Comparison of ENCODE assay signal across 9 cellular contexts in the genomic region with DNA sequence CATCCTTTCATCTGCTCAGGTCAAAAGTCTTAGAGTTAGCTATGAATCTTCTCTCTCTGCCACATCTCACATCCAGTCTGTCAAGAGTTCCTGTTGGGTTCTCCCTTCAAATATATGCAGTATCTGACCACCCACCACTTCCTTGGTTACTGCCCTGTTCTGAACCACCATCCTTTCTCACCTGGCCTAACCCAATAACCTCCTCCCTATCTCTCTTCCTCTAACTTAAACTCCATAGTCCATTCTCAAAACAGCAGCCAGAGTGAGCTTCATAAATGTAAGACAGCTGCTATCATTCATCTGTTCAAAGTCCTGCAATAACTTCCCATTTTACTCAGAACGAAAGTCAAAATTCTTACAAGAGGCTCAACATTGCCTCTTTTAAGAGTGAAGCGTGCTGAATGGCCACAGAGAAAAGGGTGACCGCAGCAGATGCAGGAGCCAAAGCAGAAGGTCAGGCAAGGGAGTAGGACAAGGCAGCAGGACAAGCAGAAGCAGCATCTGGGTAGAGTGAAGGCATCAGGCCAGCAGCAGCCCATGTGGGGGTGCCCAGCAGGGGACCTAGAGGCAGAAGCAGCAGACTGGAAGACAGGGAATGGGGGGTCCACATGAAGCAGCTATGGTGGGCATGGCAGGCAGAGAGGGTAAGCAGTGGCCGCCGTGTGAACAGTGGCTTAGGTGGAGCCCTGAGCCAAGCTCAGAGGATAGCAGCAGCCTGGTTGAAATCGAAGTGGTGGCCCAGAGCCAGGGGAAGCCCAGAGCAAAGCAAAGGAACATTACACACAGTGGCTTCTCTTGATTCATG. TPM values are rescaled to one million over a fixed set of nuclear protein-coding genes. Genes with fewer than 3 reads are reported as not detected.
A peak's percentile ranks its signal among the peaks of the same experiment; 100 is the strongest.
DNase-seq lines count a peak whose midpoint lies in the region; ATAC-seq and TF ChIP-seq lines count a peak whose summit lies in the region.
"Had no signal": no experiment of that assay in that cellular context is flagged by ENCODE, and none has a peak within 500 bp of the region (broad histone marks: within the 10 kb centered on the region; RNA-seq: fewer than 3 reads in every experiment).

No MANE protein-coding gene starts in this region.

- peak overlapping the region in 7 of 8 donors; percentile 22 to 77 (median 65) for H3K27ac ChIP-seq in spleen

- no peaks in the 10 kb centered on the region for H3K27me3 Mint-ChIP-seq in activated CD4-positive, alpha-beta memory T cell treated with anti-CD3 and anti-CD28 coated beads, Interleukin-2, amount 10 ng/mL, durations not matched to agents 7 days and 5 days

- CTCF ChIA-PET in activated CD4-positive, alpha-beta memory T cell treated with anti-CD3 and anti-CD28 coated beads, Interleukin-2, amount 10 ng/mL, durations not matched to agents 7 days and 5 days (lab: Charles Lee) = interaction anchor here (0.6 to 1.1 kb wide), 4 partner anchors 12 to 192 kb away, joined by 3 to 4 read pairs (median 3); no protein-coding TSS in a partner anchor

- no peaks in the 10 kb centered on the region for H3K9me3 ChIP-seq in spleen

- H3K4me1 ChIP-seq in spleen = peaks cover 9 to 58% (median 25%) of the 10 kb centered on the region in 6 donors

- H3K27me3 ChIP-seq in spleen (replicated peaks in 1 of 7) = no peaks in the 10 kb centered on the region
- H3K27me3 ChIP-seq: BLaER1 treated with 17β-estradiol and CSF1 and Interleukin-3, amounts not matched to agents 10 nM and 100 nM had no signal

- H3K27ac Mint-ChIP-seq in activated naive CD4-positive, alpha-beta T cell treated with anti-CD3 and anti-CD28 coated beads, Interleukin-2, amount 50 U/mL, for 72 hours = no peak overlapping the region
- no peak overlapping the region for H3K27ac Mint-ChIP-seq in activated CD4-positive, alpha-beta memory T cell treated with anti-CD3 and anti-CD28 coated beads, Interleukin-2, amount 10 ng/mL, durations not matched to agents 7 days and 5 days

- POLR2A ChIA-PET in activated CD4-positive, alpha-beta memory T cell treated with anti-CD3 and anti-CD28 coated beads, Interleukin-2, amount 10 ng/mL, durations not matched to agents 7 days and 5 days (lab: Charles Lee) = interaction anchor here (0.8 to 1.5 kb wide), 9 partner anchors 10 to 172 kb away, joined by 3 to 15 read pairs (median 4); a partner anchor contains a TSS

- no peak for TF ChIP-seq POLR2A in spleen (IDR thresholded peaks at IDR 0.05)

- ATAC-seq in activated naive CD4-positive, alpha-beta T cell treated with anti-CD3 and anti-CD28 coated beads, Interleukin-2, amount 50 U/mL, for 72 hours = peak; percentile 82 to 88
- ATAC-seq in HG03060 (IDR thresholded peaks at IDR 0.05; ENCODE audit: low read depth, unreplicated experiment) = peak; percentile 76

- H3K4me1 Mint-ChIP-seq in activated CD4-positive, alpha-beta memory T cell treated with anti-CD3 and anti-CD28 coated beads, Interleukin-2, amount 10 ng/mL, durations not matched to agents 7 days and 5 days = peaks cover 13% of the 10 kb centered on the region

- no peak overlapping the region for H3K4me3 Mint-ChIP-seq in activated CD4-positive, alpha-beta memory T cell treated with anti-CD3 and anti-CD28 coated beads, Interleukin-2, amount 10 ng/mL, durations not matched to agents 7 days and 5 days

- H3K36me3 ChIP-seq in spleen = no peaks in the 10 kb centered on the region
- H3K36me3 ChIP-seq: BLaER1 treated with 17β-estradiol and CSF1 and Interleukin-3, amounts not matched to agents 10 nM and 100 nM had no signal

- intact Hi-C loops in spleen (cut with DNase I; ENCODE audit: low total_unique reads) = no loop called here

- WGBS in spleen, 5 donors = 47 to 55% (median 49%) methylated on average over 6 of the region's 6 CpGs

- H3K9me3 Mint-ChIP-seq in activated naive CD4-positive, alpha-beta T cell treated with anti-CD3 and anti-CD28 coated beads, Interleukin-2, amount 50 U/mL, for 72 hours = no peaks in the 10 kb centered on the region
- H3K9me3 Mint-ChIP-seq in activated CD4-positive, alpha-beta memory T cell treated with anti-CD3 and anti-CD28 coated beads, Interleukin-2, amount 10 ng/mL, durations not matched to agents 7 days and 5 days = no peaks in the 10 kb centered on the region

- H3K36me3 Mint-ChIP-seq in activated naive CD4-positive, alpha-beta T cell treated with anti-CD3 and anti-CD28 coated beads, Interleukin-2, amount 50 U/mL, for 72 hours = no peaks in the 10 kb centered on the region
- peaks cover 2% of the 10 kb centered on the region for H3K36me3 Mint-ChIP-seq in activated CD4-positive, alpha-beta memory T cell treated with anti-CD3 and anti-CD28 coated beads, Interleukin-2, amount 10 ng/mL, durations not matched to agents 7 days and 5 days (ENCODE audit: low read depth)

- no peak overlapping the region for H3K4me3 ChIP-seq in spleen
- H3K4me3 ChIP-seq: BLaER1 treated with 17β-estradiol and CSF1 and Interleukin-3, amounts not matched to agents 10 nM and 100 nM had no signal

- no peak for TF ChIP-seq CTCF in spleen (IDR thresholded peaks at IDR 0.05 in 8 of 11, conservative IDR thresholded peaks at IDR 0.05 in 3 of 11)

- no peak for DNase-seq in activated naive CD4-positive, alpha-beta T cell treated with anti-CD3 and anti-CD28 coated beads, Interleukin-2, amount 50 U/mL, for 72 hours (ENCODE audit: low spot score in 2 of 2)
- no peak for DNase-seq in activated naive CD4-positive, alpha-beta T cell (lab: John Stamatoyannopoulos, UW)
- DNase-seq in activated CD4-positive, alpha-beta memory T cell treated with anti-CD3 and anti-CD28 coated beads, Interleukin-2, amount 10 ng/mL, durations not matched to agents 7 days and 5 days = peak; percentile 43
- peak; percentile 76 for DNase-seq in spleen
- no peak for DNase-seq in 8988T
- no peak for DNase-seq in D341Med (ENCODE audit: low spot score)
- no peak for DNase-seq in middle frontal gyrus (ENCODE audit: extremely low spot score, low spot score)

RNA-seq across cellular contexts. Expression of a gene that starts 39.3 kb away (rescaled TPM):
- total RNA-seq in activated naive CD4-positive, alpha-beta T cell treated with anti-CD3 and anti-CD28 coated beads, Interleukin-2, amount 50 U/mL, for 72 hours = 100 to 1,000 TPM in 1 of 2 donors, 10 to 100 TPM in 1; 84.6 to 102 TPM
- total RNA-seq in activated CD4-positive, alpha-beta memory T cell treated with anti-CD3 and anti-CD28 coated beads, Interleukin-2, amount 10 ng/mL, durations not matched to agents 7 days and 5 days = 100 to 1,000 TPM; 163 to 166 TPM
- 100 to 1,000 TPM in 5 of 7 donors, 10 to 100 TPM in 2; 85.3 to 128 (median 113) TPM for total RNA-seq in spleen
- polyA plus RNA-seq in spleen = 10 to 100 TPM; 49.6 to 64.6 (median 56.7) TPM

RNA-seq across cellular contexts. Expression of a gene that starts 53.8 kb away (rescaled TPM):
- total RNA-seq in activated naive CD4-positive, alpha-beta T cell treated with anti-CD3 and anti-CD28 coated beads, Interleukin-2, amount 50 U/mL, for 72 hours = 10 to 100 TPM; 11.3 to 17.7 TPM
- 10 to 100 TPM in 1 of 2 experiments, 1 to 10 TPM in 1; 9.8 to 11.9 TPM for total RNA-seq in activated CD4-positive, alpha-beta memory T cell treated with anti-CD3 and anti-CD28 coated beads, Interleukin-2, amount 10 ng/mL, durations not matched to agents 7 days and 5 days
- total RNA-seq in spleen = 10 to 100 TPM in 3 of 7 donors, 1 to 10 TPM in 4; 7.1 to 13.3 (median 9.4) TPM
- 1 to 10 TPM; 3.2 to 5.5 (median 3.7) TPM for polyA plus RNA-seq in spleen

RNA-seq across cellular contexts. Expression of a gene that starts 59.5 kb away (rescaled TPM):
- total RNA-seq in activated naive CD4-positive, alpha-beta T cell treated with anti-CD3 and anti-CD28 coated beads, Interleukin-2, amount 50 U/mL, for 72 hours = 100 to 1,000 TPM; 322 to 373 TPM
- total RNA-seq in activated CD4-positive, alpha-beta memory T cell treated with anti-CD3 and anti-CD28 coated beads, Interleukin-2, amount 10 ng/mL, durations not matched to agents 7 days and 5 days = 100 to 1,000 TPM; 323 to 329 TPM
- total RNA-seq in spleen = 100 to 1,000 TPM; 130 to 185 (median 155) TPM
- polyA plus RNA-seq in spleen = 100 to 1,000 TPM; 298 to 424 (median 364) TPM

Comparison
In these comparisons a context has a peak if more than half of its experiments do, and no peak if none do; other contexts are left out.
1. DNase-seq: peak in activated CD4-positive, alpha-beta memory T cell treated with anti-CD3 and anti-CD28 coated beads, Interleukin-2, amount 10 ng/mL, durations not matched to agents 7 days and 5 days (single experiment) and spleen (single experiment); none in activated naive CD4-positive, alpha-beta T cell treated with anti-CD3 and anti-CD28 coated beads, Interleukin-2, amount 50 U/mL, for 72 hours (0 of 2), activated naive CD4-positive, alpha-beta T cell (0 of 4), 8988T (single experiment), D341Med (single experiment) and middle frontal gyrus (single experiment).